In the genomic region with DNA sequence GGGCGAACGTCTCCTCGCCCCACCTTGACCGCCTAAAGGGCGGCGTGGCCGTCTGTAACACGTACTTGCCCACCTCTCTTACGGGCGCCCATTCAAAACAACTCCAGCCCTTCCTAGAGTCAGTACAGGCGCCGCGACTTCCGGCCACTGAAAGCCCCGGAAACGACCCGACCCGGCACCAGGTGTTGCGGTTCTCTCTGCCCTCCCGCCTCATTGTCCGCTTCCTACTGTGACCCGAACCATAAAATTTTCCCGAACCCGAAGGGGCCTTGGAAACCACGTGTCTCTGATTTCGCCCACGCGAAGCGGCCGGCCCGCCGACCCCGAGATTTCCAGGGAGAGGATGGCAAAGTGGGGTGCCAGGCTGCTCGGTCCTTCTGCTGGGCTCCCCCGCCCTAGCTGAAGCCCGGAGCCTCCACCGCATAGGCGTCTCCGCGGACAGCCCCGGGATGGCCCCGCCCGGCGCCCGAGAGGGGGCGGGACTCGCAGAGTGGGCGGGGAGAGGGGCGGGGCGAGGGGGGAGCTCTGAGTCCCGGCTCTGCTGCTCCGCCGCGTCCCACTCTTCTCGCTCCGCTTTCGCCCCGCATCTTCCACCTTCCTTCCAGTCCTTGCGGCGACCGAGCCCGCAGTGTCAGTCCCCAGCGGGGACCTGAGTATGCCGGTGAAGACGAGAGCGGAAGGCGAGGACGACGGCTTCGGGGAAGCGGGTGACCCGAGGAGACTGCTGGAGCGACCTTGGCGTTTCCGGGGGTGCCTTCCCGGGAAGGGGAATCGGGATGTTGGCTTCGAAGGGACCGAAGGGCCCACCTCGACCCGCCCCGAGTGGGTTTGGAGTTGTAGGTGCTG, we compare ENCODE assay signal across 8 cellular contexts. TPM values are rescaled to one million over a fixed set of nuclear protein-coding genes. Genes with fewer than 3 reads are reported as not detected.
A peak's percentile ranks its signal among the peaks of the same experiment; 100 is the strongest.
DNase-seq lines count a peak whose midpoint lies in the region; ATAC-seq, FAIRE-seq and TF ChIP-seq lines count a peak whose summit lies in the region.

No MANE protein-coding gene starts in this region.

- TF ChIP-seq CTCF in adrenal gland (IDR thresholded peaks at IDR 0.05) (no peak), upper lobe of left lung (IDR thresholded peaks at IDR 0.05) (peak in 3 of 6 experiments; percentile 4 to 13 (median 8))

- H3K27ac ChIP-seq in adrenal gland (peak overlapping the region; percentile 90 to 98 (median 95)), upper lobe of left lung (peak overlapping the region; percentile 94 to 97 (median 96))

- ATAC-seq in HG02840 (IDR thresholded peaks at IDR 0.05; ENCODE audit: low FRiP score, unreplicated experiment): peak; percentile 72
- peak; percentile 91 to 93 for ATAC-seq in left cardiac atrium
- ATAC-seq in upper lobe of left lung (ENCODE audit: low FRiP score in 2 of 2): peak; percentile 95 to 96

- TF ChIP-seq POLR2A in GM12891 (IDR thresholded peaks at IDR 0.05; ENCODE audit: low read depth, low read length): no peak
- TF ChIP-seq POLR2A in adrenal gland (IDR thresholded peaks at IDR 0.05): peak; percentile 14 to 33
- TF ChIP-seq POLR2A in upper lobe of left lung (IDR thresholded peaks at IDR 0.05): peak in 2 of 4 donors; percentile 33 to 53

- FAIRE-seq in GM12891 (lab: Jason Lieb, UNC): peak; percentile 58

- H3K36me3 ChIP-seq in adrenal gland (replicated peaks in 1 of 2) (peaks cover 0 to 20% of the 10 kb centered on the region in 2 donors), upper lobe of left lung (peaks cover 0 to 13% (median 8%) of the 10 kb centered on the region in 4 donors)

- H3K4me1 ChIP-seq in adrenal gland (replicated peaks in 1 of 2): peaks cover 21 to 29% of the 10 kb centered on the region in 2 donors
- H3K4me1 ChIP-seq in upper lobe of left lung: peaks cover 20 to 39% (median 30%) of the 10 kb centered on the region in 4 donors

- TF ChIP-seq EP300 in upper lobe of left lung (IDR thresholded peaks at IDR 0.05): no peak

- intact Hi-C loops in adrenal gland (cut with DNase I) (no loop called here), left cardiac atrium (cut with DNase I) (no loop called here), posterior vena cava (cut with DNase I) (no loop called here)

- 0 to 2% (median 0%) methylated on average over 12 to 82 of the region's 82 CpGs for WGBS in adrenal gland, 4 donors
- WGBS in upper lobe of left lung, 2 donors: 0% methylated on average over 22 to 42 of the region's 82 CpGs

- DNase-seq in GM12891 (ENCODE audit: insufficient read length, low spot score) (peak; percentile 73), NCI-H1436 (lab: John Stamatoyannopoulos, UW) (peak; percentile 86), T follicular helper cell (ENCODE audit: low read depth) (peak; percentile 80), adrenal gland (peak; percentile 83 to 88 (median 85)), left cardiac atrium (peak; percentile 84), posterior vena cava (ENCODE audit: low spot score) (peak; percentile 94), upper lobe of left lung (peak; percentile 83 to 96)

- H3K9me3 ChIP-seq in adrenal gland (replicated peaks in 1 of 3) (no peaks in the 10 kb centered on the region), upper lobe of left lung (no peaks in the 10 kb centered on the region)

- H3K4me3 ChIP-seq in adrenal gland (peak overlapping the region; percentile 77 to 94 (median 84)), upper lobe of left lung (peak overlapping the region; percentile 68 to 100 (median 86))

- no peaks in the 10 kb centered on the region for H3K27me3 ChIP-seq in adrenal gland
- H3K27me3 ChIP-seq in upper lobe of left lung: no peaks in the 10 kb centered on the region

TF ChIP-seq in GM12891, 5 proteins besides CTCF, POLR2A, EP300 and RAD21:
- no peak for TF ChIP-seq PAX5 (IDR thresholded peaks at IDR 0.05; ENCODE audit: insufficient read depth, low read length, severe bottlenecking)
- 0 out of 2 replicates have a peak, but pooled peaks have one; percentile 4 for TF ChIP-seq SPI1 (IDR thresholded peaks at IDR 0.05; ENCODE audit: low read depth, low read length)

RNA-seq across cellular contexts. Expression of a gene that starts 0.7 kb away (rescaled TPM):
- 45.3 TPM for polyA plus RNA-seq in GM12891 (2012; ENCODE audit: low read depth, missing spikeins)
- total RNA-seq in adrenal gland (100 to 1,000 TPM in 4 of 8 donors, 10 to 100 TPM in 4; 82.5 to 147 (median 101) TPM), left cardiac atrium (100 to 1,000 TPM; 111 to 155 TPM), posterior vena cava (10 to 100 TPM; 38.6 to 38.9 TPM), upper lobe of left lung (100 to 1,000 TPM in 1 of 6 donors, 10 to 100 TPM in 5; 45.9 to 116 (median 61.1) TPM)
- polyA plus RNA-seq in adrenal gland: 100 to 1,000 TPM in 2 of 3 donors, 10 to 100 TPM in 1; 69.5 to 104 (median 101) TPM

RNA-seq across cellular contexts. Expression of a gene that starts 21.0 kb away (rescaled TPM):
- not detected for polyA plus RNA-seq in GM12891 (2012; ENCODE audit: low read depth, missing spikeins)
- 10 to 100 TPM in 1 of 8 donors, 1 to 10 TPM in 4, not detected in 3; 1.0 to 48.2 (median 1.2) TPM for total RNA-seq in adrenal gland
- 1 to 10 TPM in 2 of 3 donors, under 1 TPM in 1; 0.37 to 1.9 (median 1.7) TPM for polyA plus RNA-seq in adrenal gland
- under 1 TPM in 1 of 2 donors, not detected in 1; 0.38 TPM for total RNA-seq in left cardiac atrium
- total RNA-seq in posterior vena cava: under 1 TPM; 0.67 to 0.69 TPM
- 100 to 1,000 TPM in 2 of 6 donors, 10 to 100 TPM in 3, 1 to 10 TPM in 1; 9.0 to 193 (median 38.2) TPM for total RNA-seq in upper lobe of left lung

RNA-seq across cellular contexts. Expression of a gene that starts 31.9 kb away (rescaled TPM):
- polyA plus RNA-seq in GM12891 (2012; ENCODE audit: low read depth, missing spikeins): 135 TPM
- total RNA-seq in adrenal gland: 1,000 to 10,000 TPM in 4 of 8 donors, 100 to 1,000 TPM in 4; 199 to 1,914 (median 666) TPM
- 100 to 1,000 TPM in 2 of 3 donors, 1 to 10 TPM in 1; 5.5 to 924 (median 522) TPM for polyA plus RNA-seq in adrenal gland
- total RNA-seq in left cardiac atrium: 10 to 100 TPM; 45.3 to 46.2 TPM
- total RNA-seq in posterior vena cava: 10 to 100 TPM; 41.9 to 49.1 TPM
- 100 to 1,000 TPM in 3 of 6 donors, 10 to 100 TPM in 3; 62.4 to 204 (median 102) TPM for total RNA-seq in upper lobe of left lung

Comparison
In these comparisons a context has a peak if more than half of its experiments do, and no peak if none do; other contexts are left out.
1. Peak in every context shown above with its lines: DNase-seq, ATAC-seq, H3K4me3 ChIP-seq and H3K27ac ChIP-seq.